In genomic region chr6:10678456-10678855, GRCh38 we compare ENCODE assay signal across 24 cellular contexts. TPM values are rescaled to one million over a fixed set of nuclear protein-coding genes. Genes with fewer than 3 reads are reported as not detected.
DNase-seq lines count a peak whose midpoint lies in the region; ATAC-seq and TF ChIP-seq lines count a peak whose summit lies in the region.
"Had no signal": no experiment of that assay in that cellular context is flagged by ENCODE, and none has a peak within 500 bp of the region (broad histone marks: within the 10 kb centered on the region; RNA-seq: fewer than 3 reads in every experiment).

No MANE protein-coding gene starts in this region.

- POLR2A ChIA-PET in activated CD4-positive, alpha-beta memory T cell treated with anti-CD3 and anti-CD28 coated beads for 36 hours (lab: Charles Lee), result no interaction called here

- DNase-seq in LNCaP clone FGC (ENCODE audit: low read depth) (peak; percentile 66), mucosa of descending colon (peak in 1 of 3 donors; percentile 27), NCI-H2196 (lab: John Stamatoyannopoulos, UW; ENCODE audit: unreplicated experiment) (no peak)
- no peak for DNase-seq in activated CD4-positive, alpha-beta memory T cell treated with anti-CD3 and anti-CD28 coated beads for 36 hours
- DNase-seq: AML-193; CD4-positive, alpha-beta memory T cell; CD4-positive, CD25-positive, alpha-beta regulatory T cell; CD8-positive, alpha-beta memory T cell; COR-L47; DMS 273 treated with DMSO at 0.1 percent for 48 hours; DMS153; DMS53; DMS79; DND-41; EL; GDM1 had no signal

- TF ChIP-seq CTCF in C4-2B (conservative IDR thresholded peaks at IDR 0.05), result no peak
- TF ChIP-seq CTCF in LNCaP clone FGC (IDR thresholded peaks at IDR 0.05; ENCODE audit: control insufficient read depth, extremely low read depth, insufficient read depth), result no peak
- TF ChIP-seq CTCF in mucosa of descending colon (IDR thresholded peaks at IDR 0.05), result no peak

- no peaks in the 10 kb centered on the region for H3K4me1 ChIP-seq in mucosa of descending colon (ENCODE audit: low read depth)
- H3K4me1 ChIP-seq: A549; BLaER1 treated with 17β-estradiol and CSF1 and Interleukin-3, amounts not matched to agents 10 nM and 100 nM had no signal

- no peaks in the 10 kb centered on the region for H3K36me3 Mint-ChIP-seq in activated CD4-positive, alpha-beta memory T cell treated with anti-CD3 and anti-CD28 coated beads for 36 hours
- H3K36me3 Mint-ChIP-seq in activated T-helper 17 cell treated with anti-CD3 and anti-CD28 coated beads, Interleukin-2, amount 50 U/mL, for 72 hours (ENCODE audit: low read depth), result no peaks in the 10 kb centered on the region
- H3K36me3 Mint-ChIP-seq: CD14-positive monocyte; CD4-positive, alpha-beta memory T cell; CD4-positive, CD25-positive, alpha-beta regulatory T cell; CD8-positive, alpha-beta memory T cell had no signal

- no peak overlapping the region for H3K4me3 ChIP-seq in LNCaP clone FGC (ENCODE audit: low read depth, low read length)
- H3K4me3 ChIP-seq in mucosa of descending colon, result no peak overlapping the region
- H3K4me3 ChIP-seq: A549; BLaER1 treated with 17β-estradiol and CSF1 and Interleukin-3, amounts not matched to agents 10 nM and 100 nM; GM12878 had no signal

- peak overlapping the region; percentile 13 for H3K27ac ChIP-seq in C4-2B
- H3K27ac ChIP-seq: 22Rv1; A549; BLaER1 treated with 17β-estradiol and CSF1 and Interleukin-3, amounts not matched to agents 10 nM and 100 nM had no signal

- CTCF ChIA-PET in activated CD4-positive, alpha-beta memory T cell treated with anti-CD3 and anti-CD28 coated beads for 36 hours (lab: Charles Lee), result no interaction called here

- no peaks in the 10 kb centered on the region for H3K27me3 Mint-ChIP-seq in activated CD4-positive, alpha-beta memory T cell treated with anti-CD3 and anti-CD28 coated beads for 36 hours
- no peaks in the 10 kb centered on the region for H3K27me3 Mint-ChIP-seq in activated T-helper 17 cell treated with anti-CD3 and anti-CD28 coated beads, Interleukin-2, amount 50 U/mL, for 72 hours
- H3K27me3 Mint-ChIP-seq: CD4-positive, CD25-positive, alpha-beta regulatory T cell had no signal

- H3K4me3 Mint-ChIP-seq in activated CD4-positive, alpha-beta memory T cell treated with anti-CD3 and anti-CD28 coated beads for 36 hours, result no peak overlapping the region
- no peak overlapping the region for H3K4me3 Mint-ChIP-seq in activated T-helper 17 cell treated with anti-CD3 and anti-CD28 coated beads, Interleukin-2, amount 50 U/mL, for 72 hours
- H3K4me3 Mint-ChIP-seq: B cell; CD14-positive monocyte; CD4-positive, alpha-beta memory T cell; CD4-positive, CD25-positive, alpha-beta regulatory T cell; CD8-positive, alpha-beta memory T cell had no signal

- H3K4me1 Mint-ChIP-seq in activated CD4-positive, alpha-beta memory T cell treated with anti-CD3 and anti-CD28 coated beads for 36 hours (ENCODE audit: low read depth), result peaks cover 8% of the 10 kb centered on the region
- H3K4me1 Mint-ChIP-seq in activated T-helper 17 cell treated with anti-CD3 and anti-CD28 coated beads, Interleukin-2, amount 50 U/mL, for 72 hours, result no peaks in the 10 kb centered on the region
- H3K4me1 Mint-ChIP-seq: B cell, CD14-positive monocyte had no signal

- no peaks in the 10 kb centered on the region for H3K9me3 ChIP-seq in mucosa of descending colon
- H3K9me3 ChIP-seq: A549 had no signal

- H3K36me3 ChIP-seq in mucosa of descending colon (ENCODE audit: low read depth), result no peaks in the 10 kb centered on the region

- H3K27ac Mint-ChIP-seq in activated CD4-positive, alpha-beta memory T cell treated with anti-CD3 and anti-CD28 coated beads for 36 hours, result no peak overlapping the region
- no peak overlapping the region for H3K27ac Mint-ChIP-seq in activated T-helper 17 cell treated with anti-CD3 and anti-CD28 coated beads, Interleukin-2, amount 50 U/mL, for 72 hours
- H3K27ac Mint-ChIP-seq: B cell; CD14-positive monocyte; CD4-positive, alpha-beta memory T cell; CD4-positive, CD25-positive, alpha-beta regulatory T cell had no signal

- no peaks in the 10 kb centered on the region for H3K9me3 Mint-ChIP-seq in activated CD4-positive, alpha-beta memory T cell treated with anti-CD3 and anti-CD28 coated beads for 36 hours
- H3K9me3 Mint-ChIP-seq in activated T-helper 17 cell treated with anti-CD3 and anti-CD28 coated beads, Interleukin-2, amount 50 U/mL, for 72 hours, result no peaks in the 10 kb centered on the region
- H3K9me3 Mint-ChIP-seq: CD4-positive, CD25-positive, alpha-beta regulatory T cell; CD8-positive, alpha-beta memory T cell had no signal

- peak; percentile 26 for ATAC-seq in mucosa of descending colon
- ATAC-seq in activated T-helper 17 cell treated with anti-CD3 and anti-CD28 coated beads, Interleukin-2, amount 50 U/mL, for 72 hours (replicated peaks), result no peak
- ATAC-seq: A549, GM12878 had no signal

- intact Hi-C loops in mucosa of descending colon (cut with DNase I, micrococcal nuclease), result no loop called here
- intact Hi-C loops in activated CD4-positive, alpha-beta memory T cell treated with anti-CD3 and anti-CD28 coated beads for 36 hours (cut with micrococcal nuclease), result no loop called here

RNA-seq across cellular contexts. Expression of gene C6orf52, which starts 16.0 kb away (rescaled TPM):
- 1 to 10 TPM in 2 of 3 donors, not detected in 1; 1.2 to 1.7 TPM for total RNA-seq in mucosa of descending colon
- total RNA-seq in activated CD4-positive, alpha-beta memory T cell treated with anti-CD3 and anti-CD28 coated beads for 36 hours, result 1 to 10 TPM; 2.4 to 3.7 TPM
- not detected for total RNA-seq in activated T-helper 17 cell treated with anti-CD3 and anti-CD28 coated beads, Interleukin-2, amount 50 U/mL, for 72 hours
- total RNA-seq: CD4-positive, CD25-positive, alpha-beta regulatory T cell had no signal

RNA-seq across cellular contexts. Expression of gene PAK1IP1, which starts 16.3 kb away (rescaled TPM):
- 10 to 100 TPM in 1 of 3 donors, 1 to 10 TPM in 2; 5.8 to 12.5 (median 9.8) TPM for total RNA-seq in mucosa of descending colon
- 10 to 100 TPM; 28.2 to 32.8 TPM for total RNA-seq in activated CD4-positive, alpha-beta memory T cell treated with anti-CD3 and anti-CD28 coated beads for 36 hours
- 10 to 100 TPM; 13.7 to 27.4 TPM for total RNA-seq in activated T-helper 17 cell treated with anti-CD3 and anti-CD28 coated beads, Interleukin-2, amount 50 U/mL, for 72 hours

RNA-seq across cellular contexts. Expression of gene TMEM14C, which starts 44.4 kb away (rescaled TPM):
- 10 to 100 TPM; 69.2 to 96.3 (median 86.7) TPM for total RNA-seq in mucosa of descending colon
- total RNA-seq in activated CD4-positive, alpha-beta memory T cell treated with anti-CD3 and anti-CD28 coated beads for 36 hours, result 10 to 100 TPM; 84.9 to 87.6 TPM
- 10 to 100 TPM; 52.6 to 64.1 TPM for total RNA-seq in activated T-helper 17 cell treated with anti-CD3 and anti-CD28 coated beads, Interleukin-2, amount 50 U/mL, for 72 hours
